8 cellular contexts compared by ENCODE assay signal in the genomic region with DNA sequence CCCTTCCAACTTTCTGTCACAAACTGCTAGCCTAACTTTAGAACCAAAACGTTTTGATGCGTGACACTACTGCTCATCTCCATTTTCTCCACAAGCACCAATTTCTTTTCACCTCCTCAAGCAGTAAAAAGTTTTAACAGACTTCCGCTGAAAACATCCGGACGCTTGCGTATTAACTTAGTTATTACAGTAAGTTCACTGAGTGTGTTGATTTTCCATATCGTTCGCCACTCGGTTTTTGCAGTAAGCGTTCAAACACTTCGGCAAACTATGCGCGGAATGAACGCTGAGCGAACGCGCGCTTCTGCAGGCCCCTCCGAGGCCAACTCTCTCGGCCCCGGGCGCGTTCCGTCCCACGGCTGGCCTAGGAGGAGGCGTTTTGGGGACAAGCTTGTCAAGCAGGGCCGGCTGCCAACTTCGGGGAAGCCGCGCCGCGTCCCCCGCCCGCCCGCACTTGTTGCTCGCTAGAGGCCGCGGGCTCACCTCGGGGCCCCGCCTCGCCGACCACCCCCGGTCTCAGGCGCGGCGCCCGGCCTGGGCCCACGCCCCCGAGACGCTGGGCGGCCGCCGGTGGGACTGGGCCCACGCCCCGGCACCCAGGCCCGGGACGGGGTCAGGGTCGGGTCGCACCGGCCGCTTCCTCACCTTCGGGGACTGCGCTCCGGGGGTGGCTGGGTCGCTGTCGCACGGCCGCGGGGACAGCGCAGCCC. TPM values are rescaled to one million over a fixed set of nuclear protein-coding genes. Genes with fewer than 3 reads are reported as not detected.
DNase-seq lines count a peak whose midpoint lies in the region; ATAC-seq and TF ChIP-seq lines count a peak whose summit lies in the region.

No MANE protein-coding gene starts in this region.

- H3K27ac ChIP-seq in CD4-positive, CD25-positive, alpha-beta regulatory T cell (ENCODE audit: insufficient read depth, low read length, poor library complexity, severe bottlenecking), result peak overlapping the region; percentile 85
- H3K27ac ChIP-seq in adrenal gland, result peak overlapping the region; percentile 83 to 99 (median 91)
- peak overlapping the region; percentile 95 for H3K27ac ChIP-seq in left ventricle myocardium inferior (replicated peaks)
- peak overlapping the region; percentile 99 for H3K27ac ChIP-seq in urinary bladder (ENCODE audit: low read depth)

- H3K4me3 ChIP-seq in CD4-positive, CD25-positive, alpha-beta regulatory T cell (ENCODE audit: low read depth, low read length), result peak overlapping the region; percentile 98
- peak overlapping the region; percentile 27 to 83 (median 40) for H3K4me3 ChIP-seq in adrenal gland
- peak overlapping the region; percentile 78 for H3K4me3 ChIP-seq in left ventricle myocardium inferior
- H3K4me3 ChIP-seq in urinary bladder (ENCODE audit: low read depth, low read length), result peak overlapping the region; percentile 98

- TF ChIP-seq POLR2A in adrenal gland (IDR thresholded peaks at IDR 0.05), result peak in 1 of 2 donors; percentile 67

- peak; percentile 43 to 44 for ATAC-seq in CD4-positive, CD25-positive, alpha-beta regulatory T cell (ENCODE audit: low read depth in 2 of 2)
- ATAC-seq in GM19351 (IDR thresholded peaks at IDR 0.05; ENCODE audit: unreplicated experiment), result peak; percentile 37
- ATAC-seq in HG03520 (IDR thresholded peaks at IDR 0.05; ENCODE audit: unreplicated experiment), result peak; percentile 39

- H3K36me3 ChIP-seq in CD4-positive, CD25-positive, alpha-beta regulatory T cell (ENCODE audit: control insufficient read depth, insufficient read depth, low read length), result peaks cover 4% of the 10 kb centered on the region
- no peaks in the 10 kb centered on the region for H3K36me3 ChIP-seq in adrenal gland (replicated peaks in 1 of 2)
- peaks cover 3% of the 10 kb centered on the region for H3K36me3 ChIP-seq in left ventricle myocardium inferior
- no peaks in the 10 kb centered on the region for H3K36me3 ChIP-seq in urinary bladder (ENCODE audit: insufficient read depth)

- no peaks in the 10 kb centered on the region for H3K9me3 ChIP-seq in CD4-positive, CD25-positive, alpha-beta regulatory T cell (ENCODE audit: control insufficient read depth in 2 of 2, low read length in 2 of 2)
- H3K9me3 ChIP-seq in adrenal gland (replicated peaks in 1 of 3), result no peaks in the 10 kb centered on the region
- no peaks in the 10 kb centered on the region for H3K9me3 ChIP-seq in left ventricle myocardium inferior (replicated peaks)

- H3K36me3 Mint-ChIP-seq in CD4-positive, CD25-positive, alpha-beta regulatory T cell, result peaks cover 5% of the 10 kb centered on the region

- peak overlapping the region; percentile 93 to 99 (median 96) for H3K27ac Mint-ChIP-seq in CD4-positive, CD25-positive, alpha-beta regulatory T cell

- peaks cover 45% of the 10 kb centered on the region for H3K4me1 ChIP-seq in CD4-positive, CD25-positive, alpha-beta regulatory T cell (ENCODE audit: control insufficient read depth, insufficient read depth, low read length, poor library complexity, severe bottlenecking)
- H3K4me1 ChIP-seq in adrenal gland (replicated peaks in 1 of 2), result peaks cover 10 to 45% of the 10 kb centered on the region in 2 donors
- peaks cover 34% of the 10 kb centered on the region for H3K4me1 ChIP-seq in left ventricle myocardium inferior
- H3K4me1 ChIP-seq in urinary bladder (ENCODE audit: insufficient read depth), result no peaks in the 10 kb centered on the region

- no peak for TF ChIP-seq CTCF in adrenal gland (IDR thresholded peaks at IDR 0.05)
- no peak for TF ChIP-seq CTCF in left ventricle myocardium inferior (IDR thresholded peaks at IDR 0.05; ENCODE audit: borderline replicate concordance)

- peak; percentile 58 to 82 (median 80) for DNase-seq in CD4-positive, CD25-positive, alpha-beta regulatory T cell
- DNase-seq in T follicular helper cell (ENCODE audit: low read depth) (peak; percentile 53), adrenal gland (peak; percentile 81 to 91 (median 85)), left ventricle myocardium inferior (peak; percentile 87), posterior cingulate gyrus (peak; percentile 57 to 95 (median 74))

- intact Hi-C loops in adrenal gland (cut with DNase I), result no loop called here
- intact Hi-C loops in left ventricle myocardium inferior (cut with micrococcal nuclease), result no loop called here
- intact Hi-C loops in posterior cingulate gyrus (cut with DNase I), result no loop called here

- H3K9me3 Mint-ChIP-seq in CD4-positive, CD25-positive, alpha-beta regulatory T cell, result no peaks in the 10 kb centered on the region

- H3K27me3 Mint-ChIP-seq in CD4-positive, CD25-positive, alpha-beta regulatory T cell, result peaks cover 4% of the 10 kb centered on the region

- H3K4me1 Mint-ChIP-seq in CD4-positive, CD25-positive, alpha-beta regulatory T cell, result peaks cover 27 to 59% (median 46%) of the 10 kb centered on the region in 4 donors

- no peaks in the 10 kb centered on the region for H3K27me3 ChIP-seq in CD4-positive, CD25-positive, alpha-beta regulatory T cell (ENCODE audit: control insufficient read depth, insufficient read depth, low read length)
- H3K27me3 ChIP-seq in adrenal gland (no peaks in the 10 kb centered on the region), left ventricle myocardium inferior (ENCODE audit: low read depth) (no peaks in the 10 kb centered on the region)

- 0 to 1% (median 0%) methylated on average over 16 to 70 of the region's 70 CpGs for WGBS in adrenal gland, 4 donors
- under 1% methylated on average over 70 of the region's 70 CpGs for WGBS in urinary bladder

- peak overlapping the region; percentile 92 to 96 (median 94) for H3K4me3 Mint-ChIP-seq in CD4-positive, CD25-positive, alpha-beta regulatory T cell

RNA-seq across cellular contexts. Expression of a gene that starts 0.9 kb away (rescaled TPM):
- 69.6 TPM for total RNA-seq in CD4-positive, CD25-positive, alpha-beta regulatory T cell
- polyA plus RNA-seq in CD4-positive, CD25-positive, alpha-beta regulatory T cell, result 10 to 100 TPM; 18.6 to 25.9 (median 20.2) TPM
- 100 to 1,000 TPM in 2 of 8 donors, 10 to 100 TPM in 6; 36.6 to 119 (median 50.9) TPM for total RNA-seq in adrenal gland
- 100 to 1,000 TPM in 1 of 3 donors, 10 to 100 TPM in 2; 52.9 to 121 (median 90.7) TPM for polyA plus RNA-seq in adrenal gland
- total RNA-seq in left ventricle myocardium inferior, result 56.6 TPM
- 76.1 TPM for total RNA-seq in urinary bladder
- polyA plus RNA-seq in urinary bladder, result 44.2 TPM

RNA-seq across cellular contexts. Expression of a gene that starts 21.4 kb away (rescaled TPM):
- 18.2 TPM for total RNA-seq in CD4-positive, CD25-positive, alpha-beta regulatory T cell
- polyA plus RNA-seq in CD4-positive, CD25-positive, alpha-beta regulatory T cell, result 10 to 100 TPM in 3 of 4 donors, 1 to 10 TPM in 1; 9.7 to 11.7 (median 11.0) TPM
- total RNA-seq in adrenal gland (10 to 100 TPM; 22.5 to 59.9 (median 47.0) TPM), left ventricle myocardium inferior (14.0 TPM), urinary bladder (48.2 TPM)
- polyA plus RNA-seq in adrenal gland (10 to 100 TPM in 1 of 3 donors, 1 to 10 TPM in 2; 5.0 to 28.4 (median 5.6) TPM), urinary bladder (21.7 TPM)

RNA-seq across cellular contexts. Expression of a gene that starts 21.5 kb away (rescaled TPM):
- total RNA-seq in CD4-positive, CD25-positive, alpha-beta regulatory T cell, result 30.7 TPM
- polyA plus RNA-seq in CD4-positive, CD25-positive, alpha-beta regulatory T cell, result 1 to 10 TPM; 3.7 to 5.6 (median 4.5) TPM
- total RNA-seq in adrenal gland (10 to 100 TPM in 6 of 8 donors, 1 to 10 TPM in 2; 9.5 to 66.7 (median 24.5) TPM), left ventricle myocardium inferior (9.1 TPM), urinary bladder (54.5 TPM)
- polyA plus RNA-seq in adrenal gland (10 to 100 TPM in 2 of 3 donors, 1 to 10 TPM in 1; 6.0 to 56.8 (median 46.6) TPM), urinary bladder (15.9 TPM)

RNA-seq across cellular contexts. Expression of a gene that starts 28.0 kb away (rescaled TPM):
- 3.9 TPM for total RNA-seq in CD4-positive, CD25-positive, alpha-beta regulatory T cell
- polyA plus RNA-seq in CD4-positive, CD25-positive, alpha-beta regulatory T cell, result 1 to 10 TPM in 2 of 4 donors, under 1 TPM in 2; 0.48 to 1.1 (median 0.95) TPM
- total RNA-seq in adrenal gland, result 1 to 10 TPM in 6 of 8 donors, under 1 TPM in 2; 0.14 to 2.2 (median 1.4) TPM
- polyA plus RNA-seq in adrenal gland, result 1 to 10 TPM; 1.7 to 3.8 (median 2.3) TPM
- 0.66 TPM for total RNA-seq in left ventricle myocardium inferior
- 2.4 TPM for total RNA-seq in urinary bladder
- polyA plus RNA-seq in urinary bladder, result 1.6 TPM

RNA-seq across cellular contexts. Expression of a gene that starts 28.1 kb away (rescaled TPM):
- 27.3 TPM for total RNA-seq in CD4-positive, CD25-positive, alpha-beta regulatory T cell
- polyA plus RNA-seq in CD4-positive, CD25-positive, alpha-beta regulatory T cell, result 10 to 100 TPM; 12.4 to 14.4 (median 13.5) TPM
- total RNA-seq in adrenal gland, result 10 to 100 TPM; 10.1 to 40.2 (median 27.6) TPM
- 100 to 1,000 TPM in 2 of 3 donors, 10 to 100 TPM in 1; 20.1 to 296 (median 151) TPM for polyA plus RNA-seq in adrenal gland
- 9.3 TPM for total RNA-seq in left ventricle myocardium inferior
- total RNA-seq in urinary bladder, result 34.9 TPM
- polyA plus RNA-seq in urinary bladder, result 19.7 TPM

Comparison
In these comparisons a context has a peak if more than half of its experiments do, and no peak if none do; other contexts are left out.
1. Peak in every context shown above with its lines: DNase-seq, ATAC-seq, H3K4me3 ChIP-seq and H3K27ac ChIP-seq.
2. H3K4me3 ChIP-seq: peak in every context shown above with its lines; median percentile 98 in CD4-positive, CD25-positive, alpha-beta regulatory T cell; 98 in urinary bladder; 78 in left ventricle myocardium inferior; 40 in adrenal gland.